ENCODE assay signal across 1 cellular context in genomic region chr7:12687213-12688171, GRCh38.
A peak's percentile ranks its signal among the peaks of the same experiment; 100 is the strongest.
TF ChIP-seq lines count a peak whose summit lies in the region.

A gene with protein sequence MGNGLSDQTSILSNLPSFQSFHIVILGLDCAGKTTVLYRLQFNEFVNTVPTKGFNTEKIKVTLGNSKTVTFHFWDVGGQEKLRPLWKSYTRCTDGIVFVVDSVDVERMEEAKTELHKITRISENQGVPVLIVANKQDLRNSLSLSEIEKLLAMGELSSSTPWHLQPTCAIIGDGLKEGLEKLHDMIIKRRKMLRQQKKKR (plus strand): TSS chr7:12687633. CDS start chr7:12688255, 622 bp downstream.

TF ChIP-seq in K562, 482 proteins besides CTCF, POLR2A, EP300 and RAD21 (continued from another document and continues in another):
- peak; percentile 24; the same call in 1 of the 2 replicates for TF ChIP-seq GATAD2B (IDR thresholded peaks at IDR 0.05; ENCODE audit: borderline replicate concordance)
- TF ChIP-seq BRF1 (IDR thresholded peaks at IDR 0.05; ENCODE audit: borderline replicate concordance, extremely low read depth, insufficient read length), result no peak
- TF ChIP-seq NCOA6 (IDR thresholded peaks at IDR 0.05), result no peak
- TF ChIP-seq PKNOX1 (IDR thresholded peaks at IDR 0.05), result peak; percentile 99
- TF ChIP-seq HMGN3 (IDR thresholded peaks at IDR 0.05; ENCODE audit: borderline replicate concordance, extremely low read depth, insufficient read length, low read depth, low read length), result peak; percentile 35
- TF ChIP-seq, protein P1, sequence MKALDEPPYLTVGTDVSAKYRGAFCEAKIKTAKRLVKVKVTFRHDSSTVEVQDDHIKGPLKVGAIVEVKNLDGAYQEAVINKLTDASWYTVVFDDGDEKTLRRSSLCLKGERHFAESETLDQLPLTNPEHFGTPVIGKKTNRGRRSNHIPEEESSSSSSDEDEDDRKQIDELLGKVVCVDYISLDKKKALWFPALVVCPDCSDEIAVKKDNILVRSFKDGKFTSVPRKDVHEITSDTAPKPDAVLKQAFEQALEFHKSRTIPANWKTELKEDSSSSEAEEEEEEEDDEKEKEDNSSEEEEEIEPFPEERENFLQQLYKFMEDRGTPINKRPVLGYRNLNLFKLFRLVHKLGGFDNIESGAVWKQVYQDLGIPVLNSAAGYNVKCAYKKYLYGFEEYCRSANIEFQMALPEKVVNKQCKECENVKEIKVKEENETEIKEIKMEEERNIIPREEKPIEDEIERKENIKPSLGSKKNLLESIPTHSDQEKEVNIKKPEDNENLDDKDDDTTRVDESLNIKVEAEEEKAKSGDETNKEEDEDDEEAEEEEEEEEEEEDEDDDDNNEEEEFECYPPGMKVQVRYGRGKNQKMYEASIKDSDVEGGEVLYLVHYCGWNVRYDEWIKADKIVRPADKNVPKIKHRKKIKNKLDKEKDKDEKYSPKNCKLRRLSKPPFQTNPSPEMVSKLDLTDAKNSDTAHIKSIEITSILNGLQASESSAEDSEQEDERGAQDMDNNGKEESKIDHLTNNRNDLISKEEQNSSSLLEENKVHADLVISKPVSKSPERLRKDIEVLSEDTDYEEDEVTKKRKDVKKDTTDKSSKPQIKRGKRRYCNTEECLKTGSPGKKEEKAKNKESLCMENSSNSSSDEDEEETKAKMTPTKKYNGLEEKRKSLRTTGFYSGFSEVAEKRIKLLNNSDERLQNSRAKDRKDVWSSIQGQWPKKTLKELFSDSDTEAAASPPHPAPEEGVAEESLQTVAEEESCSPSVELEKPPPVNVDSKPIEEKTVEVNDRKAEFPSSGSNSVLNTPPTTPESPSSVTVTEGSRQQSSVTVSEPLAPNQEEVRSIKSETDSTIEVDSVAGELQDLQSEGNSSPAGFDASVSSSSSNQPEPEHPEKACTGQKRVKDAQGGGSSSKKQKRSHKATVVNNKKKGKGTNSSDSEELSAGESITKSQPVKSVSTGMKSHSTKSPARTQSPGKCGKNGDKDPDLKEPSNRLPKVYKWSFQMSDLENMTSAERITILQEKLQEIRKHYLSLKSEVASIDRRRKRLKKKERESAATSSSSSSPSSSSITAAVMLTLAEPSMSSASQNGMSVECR (CRISPR knock-in tag; IDR thresholded peaks at IDR 0.05), result peak; percentile 74
- TF ChIP-seq MCM2 (IDR thresholded peaks at IDR 0.05; ENCODE audit: low read depth), result no peak
- TF ChIP-seq SMAD2 (IDR thresholded peaks at IDR 0.05; ENCODE audit: low read depth, low read length), result no peak
- no peak for TF ChIP-seq MTF1 (CRISPR knock-in tag; IDR thresholded peaks at IDR 0.05; ENCODE audit: borderline replicate concordance)
- TF ChIP-seq SRSF1 (IDR thresholded peaks at IDR 0.05; ENCODE audit: low read depth, low read length), result no peak
- TF ChIP-seq MAFF (IDR thresholded peaks at IDR 0.05; ENCODE audit: low read length), result peak; percentile 33; the same call in 1 of the 2 replicates
- peak; percentile 95 for TF ChIP-seq PBX2 (CRISPR knock-in tag; IDR thresholded peaks at IDR 0.05; ENCODE audit: low read depth)
- peak; percentile 99 for TF ChIP-seq PBX2 (tag; conservative IDR thresholded peaks at IDR 0.05; ENCODE audit: low read depth)
- TF ChIP-seq ZNF707 (CRISPR knock-in tag; conservative IDR thresholded peaks at IDR 0.05), result no peak
- peak; percentile 86 to 97 for TF ChIP-seq AFF1 (IDR thresholded peaks at IDR 0.05; ENCODE audit: low read depth in 1 of 2, partially characterized antibody in 2 of 2)
- no peak for TF ChIP-seq TGIF2 (CRISPR knock-in tag; IDR thresholded peaks at IDR 0.05)
- no peak; the same call in 1 of the 2 replicates for TF ChIP-seq XRCC5 (IDR thresholded peaks at IDR 0.05; ENCODE audit: low read depth, low read length)
- peak; percentile 67 for TF ChIP-seq MYC (IDR thresholded peaks at IDR 0.05; ENCODE audit: low read depth, low read length)
- TF ChIP-seq MYC (CRISPR knock-in tag; IDR thresholded peaks at IDR 0.05; ENCODE audit: borderline replicate concordance, low read depth), result no peak; the same call in 1 of the 2 replicates
- TF ChIP-seq CREB3L1 (IDR thresholded peaks at IDR 0.05; ENCODE audit: borderline replicate concordance, low read depth), result no peak
- no peak for TF ChIP-seq ZNF57 (CRISPR knock-in tag; IDR thresholded peaks at IDR 0.05)
- no peak for TF ChIP-seq ZBED1 (IDR thresholded peaks at IDR 0.05)
- TF ChIP-seq CBX5 (IDR thresholded peaks at IDR 0.05; ENCODE audit: borderline replicate concordance, low read depth), result no peak
- TF ChIP-seq, protein P2, sequence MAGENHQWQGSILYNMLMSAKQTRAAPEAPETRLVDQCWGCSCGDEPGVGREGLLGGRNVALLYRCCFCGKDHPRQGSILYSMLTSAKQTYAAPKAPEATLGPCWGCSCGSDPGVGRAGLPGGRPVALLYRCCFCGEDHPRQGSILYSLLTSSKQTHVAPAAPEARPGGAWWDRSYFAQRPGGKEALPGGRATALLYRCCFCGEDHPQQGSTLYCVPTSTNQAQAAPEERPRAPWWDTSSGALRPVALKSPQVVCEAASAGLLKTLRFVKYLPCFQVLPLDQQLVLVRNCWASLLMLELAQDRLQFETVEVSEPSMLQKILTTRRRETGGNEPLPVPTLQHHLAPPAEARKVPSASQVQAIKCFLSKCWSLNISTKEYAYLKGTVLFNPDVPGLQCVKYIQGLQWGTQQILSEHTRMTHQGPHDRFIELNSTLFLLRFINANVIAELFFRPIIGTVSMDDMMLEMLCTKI (IDR thresholded peaks at IDR 0.05; ENCODE audit: partially characterized antibody), result no peak
- peak in 1 of 2 experiments; percentile 42; a peak in 1 of 4 replicates for TF ChIP-seq NONO (IDR thresholded peaks at IDR 0.05; ENCODE audit: low read depth in 2 of 2, low read length in 1 of 2)
- no peak for TF ChIP-seq DIDO1 (tag; IDR thresholded peaks at IDR 0.05; ENCODE audit: low read depth)
- TF ChIP-seq SAFB2 (IDR thresholded peaks at IDR 0.05; ENCODE audit: borderline replicate concordance, low read depth, low read length, severe bottlenecking), result no peak
- TF ChIP-seq RUNX1 (IDR thresholded peaks at IDR 0.05; ENCODE audit: low read depth), result no peak
- TF ChIP-seq ZKSCAN1 (IDR thresholded peaks at IDR 0.05; ENCODE audit: low read depth, low read length), result peak; percentile 19; the same call in 1 of the 2 replicates
- no peak for TF ChIP-seq NFE2L1 (tag; IDR thresholded peaks at IDR 0.05; ENCODE audit: borderline replicate concordance, low read depth)
- 0 out of 2 replicates have a peak, but pooled peaks have one; percentile 13 for TF ChIP-seq NFE2 (IDR thresholded peaks at IDR 0.05; ENCODE audit: low read depth)
- TF ChIP-seq RBM25 (IDR thresholded peaks at IDR 0.05; ENCODE audit: low read depth, low read length, severe bottlenecking), result peak; percentile 87
- TF ChIP-seq ZFP1 (CRISPR knock-in tag; IDR thresholded peaks at IDR 0.05), result no peak
- TF ChIP-seq PHTF2 (CRISPR knock-in tag; IDR thresholded peaks at IDR 0.05), result peak; percentile 58; the same call in 1 of the 2 replicates
- TF ChIP-seq, protein P3, sequence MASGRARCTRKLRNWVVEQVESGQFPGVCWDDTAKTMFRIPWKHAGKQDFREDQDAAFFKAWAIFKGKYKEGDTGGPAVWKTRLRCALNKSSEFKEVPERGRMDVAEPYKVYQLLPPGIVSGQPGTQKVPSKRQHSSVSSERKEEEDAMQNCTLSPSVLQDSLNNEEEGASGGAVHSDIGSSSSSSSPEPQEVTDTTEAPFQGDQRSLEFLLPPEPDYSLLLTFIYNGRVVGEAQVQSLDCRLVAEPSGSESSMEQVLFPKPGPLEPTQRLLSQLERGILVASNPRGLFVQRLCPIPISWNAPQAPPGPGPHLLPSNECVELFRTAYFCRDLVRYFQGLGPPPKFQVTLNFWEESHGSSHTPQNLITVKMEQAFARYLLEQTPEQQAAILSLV (tag; IDR thresholded peaks at IDR 0.05), result no peak
- TF ChIP-seq NFIC (IDR thresholded peaks at IDR 0.05), result peak; percentile 72
- TF ChIP-seq MITF (IDR thresholded peaks at IDR 0.05), result no peak
- no peak for TF ChIP-seq STAG1 (CRISPR knock-in tag; IDR thresholded peaks at IDR 0.05; ENCODE audit: borderline replicate concordance)
- no peak for TF ChIP-seq IRF1 (CRISPR knock-in tag; IDR thresholded peaks at IDR 0.05; ENCODE audit: borderline replicate concordance)
- no peak for TF ChIP-seq PTBP1 (IDR thresholded peaks at IDR 0.05; ENCODE audit: low read depth, low read length)
- TF ChIP-seq ESRRA (IDR thresholded peaks at IDR 0.05; ENCODE audit: borderline replicate concordance, low read depth), result peak; percentile 44; the same call in 1 of the 2 replicates
- peak in 1 of 2 experiments; percentile 89; a peak in 2 of 4 replicates for TF ChIP-seq ARNT (IDR thresholded peaks at IDR 0.05)
- TF ChIP-seq ZFX (CRISPR knock-in tag; IDR thresholded peaks at IDR 0.05), result no peak
- TF ChIP-seq CC2D1A (IDR thresholded peaks at IDR 0.05), result peak; percentile 95
- no peak for TF ChIP-seq ILF3 (IDR thresholded peaks at IDR 0.05; ENCODE audit: borderline replicate concordance)
- TF ChIP-seq ZNF717 (CRISPR knock-in tag; IDR thresholded peaks at IDR 0.05), result no peak
- peak; percentile 88 for TF ChIP-seq ZNF766 (CRISPR knock-in tag; conservative IDR thresholded peaks at IDR 0.05)
